19 cellular contexts compared by ENCODE assay signal in the genomic region with DNA sequence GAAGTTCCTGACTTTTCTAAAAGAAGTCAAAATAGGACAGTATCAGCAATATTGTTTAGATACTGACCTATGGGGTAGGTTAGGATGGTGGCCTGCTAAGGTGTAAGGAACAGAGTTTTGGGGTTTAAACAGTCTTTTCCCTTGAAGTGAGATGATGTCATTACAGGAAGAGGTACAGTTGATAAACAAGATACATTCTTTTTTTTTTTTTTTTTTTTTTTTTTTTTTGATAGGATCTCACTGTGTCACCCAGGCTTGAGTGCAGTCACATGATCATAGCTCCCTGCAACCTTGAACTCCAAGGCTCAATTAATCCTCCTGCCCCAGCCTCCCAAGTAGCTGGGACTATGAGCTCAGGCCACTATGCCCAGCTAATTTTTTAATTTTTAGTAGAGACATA. TPM values are rescaled to one million over a fixed set of nuclear protein-coding genes. Genes with fewer than 3 reads are reported as not detected.
A peak's percentile ranks its signal among the peaks of the same experiment; 100 is the strongest.
DNase-seq lines count a peak whose midpoint lies in the region; ATAC-seq, FAIRE-seq and TF ChIP-seq lines count a peak whose summit lies in the region.
"Had no signal": no experiment of that assay in that cellular context is flagged by ENCODE, and none has a peak within 500 bp of the region (broad histone marks: within the 10 kb centered on the region; RNA-seq: fewer than 3 reads in every experiment).

No MANE protein-coding gene starts in this region.

- TF ChIP-seq POLR2A in HepG2 (IDR thresholded peaks at IDR 0.05; ENCODE audit: insufficient read depth in 1 of 2, low read depth in 2 of 2, low read length in 2 of 2) (no peak), right lobe of liver (IDR thresholded peaks at IDR 0.05) (no peak), K562 (conservative IDR thresholded peaks at IDR 0.05) (no peak), suprapubic skin (IDR thresholded peaks at IDR 0.05) (no peak)

- in situ Hi-C loops in HepG2 (cut with HindIII; ENCODE audit: extremely low pct_ligation_motif_present, low pct_unique_long_range_greater_than_20kb) = loop anchor here (10.0 kb wide), 1 partner anchor 50 kb away; no protein-coding TSS in a partner anchor
- in situ Hi-C loops in K562 (cut with MboI) = no loop called here

- ATAC-seq in HepG2 (no peak), right lobe of liver (no peak), K562 (peak; percentile 64)
- ATAC-seq: A549, HCT116 had no signal

- H3K9me1 ChIP-seq in K562 (ENCODE audit: control insufficient read depth, insufficient read depth, low read length) = no peaks in the 10 kb centered on the region

- H3K27ac ChIP-seq in HepG2 (ENCODE audit: extremely low read length, insufficient read depth, low read length) = no peak overlapping the region
- no peak overlapping the region for H3K27ac ChIP-seq in right lobe of liver
- peak overlapping the region; percentile 23; the same call in 1 of the 3 replicates for H3K27ac ChIP-seq in K562 (ENCODE audit: extremely low read depth, low read depth, low read length)
- no peak overlapping the region for H3K27ac ChIP-seq in suprapubic skin
- H3K27ac ChIP-seq: A549; BLaER1 treated with 17β-estradiol and CSF1 and Interleukin-3, amounts not matched to agents 10 nM and 100 nM; GM23248 had no signal

- no peaks in the 10 kb centered on the region for H3K27me3 Mint-ChIP-seq in activated CD4-positive, alpha-beta T cell treated with anti-CD3 and anti-CD28 coated beads, Interleukin-2, amount 10 ng/mL, durations not matched to agents 7 days and 5 days
- H3K27me3 Mint-ChIP-seq in progenitor cell of endocrine pancreas = no peaks in the 10 kb centered on the region
- H3K27me3 Mint-ChIP-seq: IgD-negative memory B cell had no signal

- POLR2A ChIA-PET in activated CD4-positive, alpha-beta T cell treated with anti-CD3 and anti-CD28 coated beads, Interleukin-2, amount 10 ng/mL, durations not matched to agents 7 days and 5 days (lab: Charles Lee) = no interaction called here
- POLR2A ChIA-PET in HepG2 (lab: Yijun Ruan, JAX) (interaction anchor here (0.6 kb wide), 1 partner anchor 257 kb away, joined by 3 read pairs; no protein-coding TSS in a partner anchor), K562 (lab: Yijun Ruan, JAX) (interaction anchor here (1.1 to 1.9 kb wide), 2 partner anchors 10 to 22 kb away, joined by 3 read pairs; no protein-coding TSS in a partner anchor)

- no peak for TF ChIP-seq CTCF in HepG2 (CRISPR knock-in tag; IDR thresholded peaks at IDR 0.05)
- no peak for TF ChIP-seq CTCF in right lobe of liver (IDR thresholded peaks at IDR 0.05)
- no peak for TF ChIP-seq CTCF in K562 (IDR thresholded peaks at IDR 0.05 in 2 of 3, conservative IDR thresholded peaks at IDR 0.05 in 1 of 3; ENCODE audit: insufficient read depth in 2 of 3, low read depth in 1 of 3, low read length in 3 of 3)
- no peak for TF ChIP-seq CTCF in progenitor cell of endocrine pancreas (IDR thresholded peaks at IDR 0.05; ENCODE audit: unreplicated experiment)
- no peak for TF ChIP-seq CTCF in suprapubic skin (IDR thresholded peaks at IDR 0.05)

- no peaks in the 10 kb centered on the region for H3K9me3 ChIP-seq in HepG2 (ENCODE audit: low read length)
- no peaks in the 10 kb centered on the region for H3K9me3 ChIP-seq in right lobe of liver
- H3K9me3 ChIP-seq in K562 (replicated peaks; ENCODE audit: control insufficient read depth, insufficient read depth, low read depth, low read length) = no peaks in the 10 kb centered on the region
- H3K9me3 ChIP-seq in suprapubic skin = no peaks in the 10 kb centered on the region
- H3K9me3 ChIP-seq: A549; BLaER1 treated with 17β-estradiol and CSF1 and Interleukin-3, amounts not matched to agents 10 nM and 100 nM; Caco-2 had no signal

- H3K27me3 ChIP-seq in HepG2 (ENCODE audit: control insufficient read depth in 1 of 2, insufficient read depth in 2 of 2, low read length in 2 of 2) (no peaks in the 10 kb centered on the region), right lobe of liver (peaks cover 0 to 33% of the 10 kb centered on the region in 2 donors), K562 (ENCODE audit: control insufficient read depth in 2 of 2, insufficient read depth in 2 of 2, low read length in 2 of 2) (no peaks in the 10 kb centered on the region), suprapubic skin (no peaks in the 10 kb centered on the region)
- H3K27me3 ChIP-seq: BLaER1 treated with 17β-estradiol and CSF1 and Interleukin-3, amounts not matched to agents 10 nM and 100 nM had no signal

- no peak overlapping the region for H3K4me3 ChIP-seq in HepG2 (replicated peaks in 1 of 3; ENCODE audit: insufficient read depth in 1 of 3, low read depth in 2 of 3, low read length in 3 of 3)
- H3K4me3 ChIP-seq in right lobe of liver = no peak overlapping the region
- no peak overlapping the region for H3K4me3 ChIP-seq in K562
- H3K4me3 ChIP-seq in suprapubic skin = no peak overlapping the region
- H3K4me3 ChIP-seq: A549; BLaER1 treated with 17β-estradiol and CSF1 and Interleukin-3, amounts not matched to agents 10 nM and 100 nM; GM23248 had no signal

- H2AFZ ChIP-seq in HepG2 (ENCODE audit: low read length) (no peak overlapping the region), K562 (ENCODE audit: low read depth, low read length) (no peak overlapping the region)
- H2AFZ ChIP-seq: GM23248 had no signal

- H4K20me1 ChIP-seq in HepG2 (ENCODE audit: insufficient read depth, low read length) = peaks cover 8% of the 10 kb centered on the region; the same call in 1 of the 2 replicates
- H4K20me1 ChIP-seq in K562 (replicated peaks; ENCODE audit: control insufficient read depth, insufficient read depth, low read length) = no peaks in the 10 kb centered on the region

- BruUV-seq in HepG2 (replicated peaks; lab: Mats Ljungman, UMichigan) (no TSS peak), K562 (replicated peaks; lab: Mats Ljungman, UMichigan) (no TSS peak)

- no peak for DNase-seq in activated CD4-positive, alpha-beta T cell treated with anti-CD3 and anti-CD28 coated beads, Interleukin-2, amount 10 ng/mL, durations not matched to agents 7 days and 5 days
- no peak for DNase-seq in activated CD4-positive, alpha-beta T cell treated with anti-CD3 and anti-CD28 coated beads for 48 hours
- DNase-seq in HepG2 (ENCODE audit: low spot score) = no peak
- no peak for DNase-seq in right lobe of liver
- DNase-seq in K562 (ENCODE audit: extremely low read depth in 1 of 4, low spot score in 3 of 4) = peak in 2 of 4 experiments; percentile 10 to 12
- DNase-seq in progenitor cell of endocrine pancreas (ENCODE audit: low spot score, unreplicated experiment) = no peak
- DNase-seq in suprapubic skin (ENCODE audit: low spot score in 2 of 2) = no peak
- no peak for DNase-seq in NCI-H2029 (lab: John Stamatoyannopoulos, UW)
- DNase-seq: Caco-2, DMS153, GM23248, NCI-H1105, NCI-H187, NCI-H69, SHP77 had no signal

- intact Hi-C loops in HepG2 (cut with micrococcal nuclease; ENCODE audit: unreplicated experiment) = no loop called here
- intact Hi-C loops in right lobe of liver (cut with DNase I) = no loop called here
- intact Hi-C loops in K562 (cut with micrococcal nuclease) = loop anchor here (10.0 kb wide), 1 partner anchor 50 kb away; no protein-coding TSS in a partner anchor

- peaks cover 12% of the 10 kb centered on the region; the same call in 1 of the 2 replicates for H3K4me1 ChIP-seq in HepG2 (ENCODE audit: insufficient read depth, low read length)
- no peaks in the 10 kb centered on the region for H3K4me1 ChIP-seq in right lobe of liver
- H3K4me1 ChIP-seq in K562 (replicated peaks in 1 of 2; ENCODE audit: control insufficient read depth in 2 of 2, insufficient read depth in 2 of 2, low read length in 2 of 2) = no peaks in the 10 kb centered on the region; a peak in 1 of 5 replicates
- no peaks in the 10 kb centered on the region for H3K4me1 ChIP-seq in suprapubic skin
- H3K4me1 ChIP-seq: A549; BLaER1 treated with 17β-estradiol and CSF1 and Interleukin-3, amounts not matched to agents 10 nM and 100 nM had no signal

- CTCF ChIA-PET in activated CD4-positive, alpha-beta T cell treated with anti-CD3 and anti-CD28 coated beads, Interleukin-2, amount 10 ng/mL, durations not matched to agents 7 days and 5 days (lab: Charles Lee) = interaction anchor here (0.5 to 1.2 kb wide), 2 partner anchors 19 to 1575 kb away, joined by 3 read pairs; no protein-coding TSS in a partner anchor
- CTCF ChIA-PET in HepG2 (lab: Yijun Ruan, JAX; ENCODE audit: low intra/inter-chr PET ratio, low total read pairs) = no interaction called here
- CTCF ChIA-PET in K562 (lab: Yijun Ruan, JAX; ENCODE audit: low intra/inter-chr PET ratio) = no interaction called here

- H3K4me2 ChIP-seq in HepG2 (ENCODE audit: low read depth, low read length) = no peak overlapping the region
- no peak overlapping the region for H3K4me2 ChIP-seq in K562 (ENCODE audit: insufficient read depth, low read length)
- H3K4me2 ChIP-seq: A549; BLaER1 treated with 17β-estradiol and CSF1 and Interleukin-3, amounts not matched to agents 10 nM and 100 nM had no signal

- H3K79me2 ChIP-seq in HepG2 (ENCODE audit: insufficient read depth, low read length) (no peaks in the 10 kb centered on the region), K562 (ENCODE audit: control insufficient read depth, insufficient read depth, low read length) (no peaks in the 10 kb centered on the region)

- peak overlapping the region; percentile 55 for H3K27ac Mint-ChIP-seq in activated CD4-positive, alpha-beta T cell treated with anti-CD3 and anti-CD28 coated beads, Interleukin-2, amount 10 ng/mL, durations not matched to agents 7 days and 5 days
- H3K27ac Mint-ChIP-seq in progenitor cell of endocrine pancreas = peak overlapping the region; percentile 15
- H3K27ac Mint-ChIP-seq: IgD-negative memory B cell had no signal

- FAIRE-seq in HepG2 (lab: Jason Lieb, UNC) (no peak), K562 (lab: Jason Lieb, UNC) (no peak)
- FAIRE-seq: A549 had no signal

- TF ChIP-seq EP300 in HepG2 (IDR thresholded peaks at IDR 0.05; ENCODE audit: low read depth in 2 of 2, low read length in 2 of 2) (no peak), HepG2 (CRISPR knock-in tag; IDR thresholded peaks at IDR 0.05; ENCODE audit: borderline replicate concordance) (no peak), K562 (IDR thresholded peaks at IDR 0.05; ENCODE audit: low read length) (no peak), suprapubic skin (IDR thresholded peaks at IDR 0.05) (no peak)

- H3K9ac ChIP-seq in HepG2 (ENCODE audit: insufficient read depth, low read depth, low read length) (no peak overlapping the region), K562 (ENCODE audit: insufficient read depth in 1 of 2, low read depth in 2 of 2, low read length in 2 of 2) (no peak overlapping the region)
- H3K9ac ChIP-seq: BLaER1 treated with 17β-estradiol and CSF1 and Interleukin-3, amounts not matched to agents 10 nM and 100 nM; GM23248 had no signal

- TF ChIP-seq RAD21 in HepG2 (CRISPR knock-in tag; IDR thresholded peaks at IDR 0.05) (no peak), K562 (CRISPR knock-in tag; conservative IDR thresholded peaks at IDR 0.05 in 1 of 2, IDR thresholded peaks at IDR 0.05 in 1 of 2) (no peak)

- peaks cover 12% of the 10 kb centered on the region for H3K4me1 Mint-ChIP-seq in activated CD4-positive, alpha-beta T cell treated with anti-CD3 and anti-CD28 coated beads, Interleukin-2, amount 10 ng/mL, durations not matched to agents 7 days and 5 days
- no peaks in the 10 kb centered on the region for H3K4me1 Mint-ChIP-seq in progenitor cell of endocrine pancreas (ENCODE audit: low read depth)

- no peak overlapping the region for H3K4me3 Mint-ChIP-seq in activated CD4-positive, alpha-beta T cell treated with anti-CD3 and anti-CD28 coated beads, Interleukin-2, amount 10 ng/mL, durations not matched to agents 7 days and 5 days
- no peak overlapping the region for H3K4me3 Mint-ChIP-seq in progenitor cell of endocrine pancreas (ENCODE audit: low read depth)
- H3K4me3 Mint-ChIP-seq: IgD-negative memory B cell had no signal

- H3K9me3 Mint-ChIP-seq in activated CD4-positive, alpha-beta T cell treated with anti-CD3 and anti-CD28 coated beads, Interleukin-2, amount 10 ng/mL, durations not matched to agents 7 days and 5 days = no peaks in the 10 kb centered on the region
- H3K9me3 Mint-ChIP-seq in progenitor cell of endocrine pancreas (ENCODE audit: low read depth) = no peaks in the 10 kb centered on the region
- H3K9me3 Mint-ChIP-seq: IgD-negative memory B cell had no signal

- H3K36me3 Mint-ChIP-seq in activated CD4-positive, alpha-beta T cell treated with anti-CD3 and anti-CD28 coated beads, Interleukin-2, amount 10 ng/mL, durations not matched to agents 7 days and 5 days (ENCODE audit: low read depth) = peaks cover 18% of the 10 kb centered on the region
- peaks cover 16% of the 10 kb centered on the region for H3K36me3 Mint-ChIP-seq in progenitor cell of endocrine pancreas (ENCODE audit: insufficient read depth)

- H3K36me3 ChIP-seq in HepG2 (replicated peaks in 1 of 2; ENCODE audit: control insufficient read depth in 1 of 2, insufficient read depth in 2 of 2, low read length in 2 of 2) = peaks cover 10 to 47% of the 10 kb centered on the region in 2 experiments
- no peaks in the 10 kb centered on the region for H3K36me3 ChIP-seq in right lobe of liver
- peaks cover 58% of the 10 kb centered on the region; the same call in 2 of the 3 replicates for H3K36me3 ChIP-seq in K562 (ENCODE audit: control insufficient read depth, insufficient read depth, low read length)
- peaks cover 53% of the 10 kb centered on the region for H3K36me3 ChIP-seq in suprapubic skin

RNA-seq across cellular contexts. Expression of a gene that starts 33.3 kb away (rescaled TPM):
- total RNA-seq in activated CD4-positive, alpha-beta T cell treated with anti-CD3 and anti-CD28 coated beads, Interleukin-2, amount 10 ng/mL, durations not matched to agents 7 days and 5 days = 10 to 100 TPM; 31.9 to 35.6 TPM
- total RNA-seq in HepG2 (2016; rRNA removed; fragmentation: Illumina TruSeq; extraction: Trizol) = 30.6 and 34.6 TPM in 2 replicates
- total RNA-seq in HepG2 (2016; cell fraction: cytosol; rRNA removed; fragmentation: Illumina TruSeq; extraction: Trizol; ENCODE audit: low read depth) = 9.3 and 10.0 TPM in 2 replicates
- 31.1 and 38.4 TPM in 2 replicates for total RNA-seq in HepG2 (2016; cell fraction: insoluble cytoplasmic fraction; rRNA removed; fragmentation: Illumina TruSeq; extraction: Trizol)
- 27.8 and 28.9 TPM in 2 replicates for total RNA-seq in HepG2 (2016; cell fraction: membrane; rRNA removed; fragmentation: Illumina TruSeq; extraction: Trizol)
- 104 and 106 TPM in 2 replicates for total RNA-seq in HepG2 (2016; cell fraction: nucleus; rRNA removed; fragmentation: Illumina TruSeq; extraction: Trizol)
- polyA plus RNA-seq in HepG2 (2011; rRNA removed) = 65.9 and 85.6 TPM in 2 replicates
- 21.5 and 30.1 TPM in 2 replicates for polyA plus RNA-seq in HepG2 (2011; cell fraction: cytosol; rRNA removed)
- polyA plus RNA-seq in HepG2 (2011; cell fraction: nucleus; rRNA removed) = 95.3 and 126 TPM in 2 replicates
- polyA plus RNA-seq in HepG2 (2012) = 58.4 and 60.7 TPM in 2 replicates
- 3.1 and 3.8 TPM in 2 replicates for polyA plus RNA-seq in HepG2 (2016; cell fraction: cytosol; fragmentation: Illumina TruSeq; extraction: Trizol; ENCODE audit: low read depth)
- polyA plus RNA-seq in HepG2 (2016; cell fraction: insoluble cytoplasmic fraction; fragmentation: Illumina TruSeq; extraction: Trizol; ENCODE audit: low read depth) = 28.8 and 29.2 TPM in 2 replicates
- 9.1 and 10.2 TPM in 2 replicates for polyA plus RNA-seq in HepG2 (2016; cell fraction: membrane; fragmentation: Illumina TruSeq; extraction: Trizol; ENCODE audit: low read depth)
- 125 and 132 TPM in 2 replicates for polyA plus RNA-seq in HepG2 (2016; cell fraction: nucleus; fragmentation: Illumina TruSeq; extraction: Trizol; ENCODE audit: insufficient read depth, low read depth)
- polyA minus RNA-seq in HepG2 (2011; rRNA and poly(A)+ RNA removed; ENCODE audit: low replicate concordance) = 36.1 and 65.1 TPM in 2 replicates
- polyA minus RNA-seq in HepG2 (2011; cell fraction: cytosol; rRNA and poly(A)+ RNA removed) = 42.8 and 49.8 TPM in 2 replicates
- 350 and 400 TPM in 2 replicates for polyA minus RNA-seq in HepG2 (2011; cell fraction: nucleus; rRNA and poly(A)+ RNA removed)
- 1 to 10 TPM; 2.8 to 6.0 (median 5.1) TPM for total RNA-seq in right lobe of liver
- total RNA-seq in K562 (2011; cell fraction: chromatin; rRNA removed; ENCODE audit: low replicate concordance) = 51.3 and 204 TPM in 2 replicates
- total RNA-seq in K562 (2011; cell fraction: nucleolus; rRNA removed) = 32.4 and 39.9 TPM in 2 replicates
- total RNA-seq in K562 (2011; cell fraction: nucleoplasm; rRNA removed) = 91.8 and 163 TPM in 2 replicates
- 47.5 and 49.0 TPM in 2 replicates for total RNA-seq in K562 (2014; rRNA removed)
- total RNA-seq in K562 (2014; rRNA removed; fragmentation: Illumina TruSeq; extraction: Trizol) = 50.5 and 61.9 TPM in 2 replicates
- 37.0 and 43.3 TPM in 2 replicates for total RNA-seq in K562 (2015; rRNA removed; fragmentation: Illumina TruSeq; extraction: Trizol)
- 50.2 and 57.8 TPM in 2 replicates for total RNA-seq in K562 (2021)
- polyA plus RNA-seq in K562 (2011; rRNA removed) = 84.8 and 95.3 TPM in 2 replicates
- 16.1 and 25.6 TPM in 2 replicates for polyA plus RNA-seq in K562 (2011; cell fraction: cytosol; rRNA removed)
- polyA plus RNA-seq in K562 (2011; cell fraction: nucleus; rRNA removed) = 127 and 218 TPM in 2 replicates
- polyA plus RNA-seq in K562 (2012) = 23.8 and 37.6 TPM in 2 replicates
- 37.4 and 42.2 TPM in 2 replicates for polyA plus RNA-seq in K562 (2014; fragmentation: Illumina TruSeq; extraction: Trizol)
- polyA plus RNA-seq in K562 (2014; fragmentation: Nextera tagmentation; extraction: Ambion mirVana) = 10 to 100 TPM; 12.0 to 15.3 TPM
- 32.6 and 39.1 TPM in 2 replicates for polyA plus RNA-seq in K562 (2014; rRNA removed)
- 90.4 and 110 TPM in 2 replicates for polyA minus RNA-seq in K562 (2011; rRNA and poly(A)+ RNA removed)
- 23.6 and 34.6 TPM in 2 replicates for polyA minus RNA-seq in K562 (2011; cell fraction: cytosol; rRNA and poly(A)+ RNA removed)
- 136 and 212 TPM in 2 replicates for polyA minus RNA-seq in K562 (2011; cell fraction: nucleus; rRNA and poly(A)+ RNA removed)
- total RNA-seq in progenitor cell of endocrine pancreas = 130 and 136 TPM in 2 replicates
- 10 to 100 TPM; 28.2 to 89.6 (median 43.1) TPM for total RNA-seq in suprapubic skin
